21 cellular contexts compared by ENCODE assay signal in the genomic region with DNA sequence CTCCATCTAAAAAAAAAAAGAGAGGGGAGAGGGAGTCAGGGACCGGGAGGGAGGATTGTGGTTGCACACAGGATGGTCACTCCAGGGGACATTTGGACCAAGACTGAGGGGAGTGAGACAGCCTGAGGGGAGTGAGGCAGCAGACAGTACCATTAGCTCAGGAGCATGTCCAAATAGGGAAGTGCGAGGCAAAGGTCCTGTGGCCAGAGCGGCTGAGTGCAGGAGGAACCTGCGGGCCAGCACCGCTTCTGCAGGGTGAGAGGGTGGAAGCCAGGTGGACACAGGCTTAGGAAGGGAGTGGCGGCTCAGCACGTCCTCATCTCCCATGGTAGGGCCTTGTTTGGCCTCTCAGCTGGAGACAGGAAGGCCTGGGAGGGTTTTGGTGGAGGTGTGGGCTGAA.
"Had no signal": no experiment of that assay in that cellular context is flagged by ENCODE, and none has a peak within 500 bp of the region (broad histone marks: within the 10 kb centered on the region; RNA-seq: fewer than 3 reads in every experiment).

No MANE protein-coding gene starts in this region.

- H3K36me3 ChIP-seq: ascending aorta, brain microvascular endothelial cell, esophagus squamous epithelium, heart left ventricle, neural progenitor cell, sigmoid colon, upper lobe of left lung had no signal

- H3K27ac ChIP-seq: brain microvascular endothelial cell, esophagus squamous epithelium, heart left ventricle, neural progenitor cell, sigmoid colon, upper lobe of left lung had no signal

- ATAC-seq: activated CD8-positive, alpha-beta T cell treated with anti-CD3 and anti-CD28 coated beads for 36 hours; activated naive CD4-positive, alpha-beta T cell treated with anti-CD3 and anti-CD28 coated beads, Interleukin-2, amount 50 U/mL, for 72 hours; naive thymus-derived CD8-positive, alpha-beta T cell; stimulated activated naive B cell treated with anti-CD40 and anti-IgM and Interleukin-4, amounts not matched to agents 10 μg/mL and 1 μg/mL and 100 μg/mL, for 72 hours had no signal

- H3K4me2 ChIP-seq: neural progenitor cell, smooth muscle cell had no signal

- H3K4me3 ChIP-seq: ascending aorta, esophagus squamous epithelium, heart left ventricle, lung, neural progenitor cell, sigmoid colon, smooth muscle cell, upper lobe of left lung had no signal

- DNase-seq: activated CD4-positive, alpha-beta T cell treated with anti-CD3 and anti-CD28 coated beads, Interleukin-2, amount 10 ng/mL, durations not matched to agents 24 days and 14 days; activated CD8-positive, alpha-beta T cell treated with anti-CD3 and anti-CD28 coated beads for 36 hours; brain microvascular endothelial cell; endodermal cell; esophagus squamous epithelium; left cardiac atrium; naive thymus-derived CD8-positive, alpha-beta T cell; retina; sigmoid colon; stimulated activated CD4-positive, alpha-beta T cell treated with anti-CD3 and anti-CD28 coated beads, Interleukin-2, amount 100 ng/mL, for 48 hours; stimulated activated CD8-positive, alpha-beta memory T cell treated with anti-CD3 and anti-CD28 coated beads, Interleukin-4, amount 100 ng/mL, for 48 hours; stimulated activated naive B cell treated with anti-CD40 and anti-IgM and Interleukin-4, amounts not matched to agents 10 μg/mL and 1 μg/mL and 100 μg/mL, for 72 hours had no signal

- H3K9me3 ChIP-seq: ascending aorta, esophagus squamous epithelium, heart left ventricle, sigmoid colon, upper lobe of left lung had no signal

- H2AFZ ChIP-seq: neural progenitor cell had no signal

- H3K27me3 ChIP-seq: ascending aorta, brain microvascular endothelial cell, esophagus squamous epithelium, heart left ventricle, neural progenitor cell, sigmoid colon, upper lobe of left lung had no signal

- H3K4me1 ChIP-seq: neural progenitor cell had no signal

- FAIRE-seq: colon, islet of Langerhans had no signal

- H3K9ac ChIP-seq: neural progenitor cell had no signal
